In the genomic region with DNA sequence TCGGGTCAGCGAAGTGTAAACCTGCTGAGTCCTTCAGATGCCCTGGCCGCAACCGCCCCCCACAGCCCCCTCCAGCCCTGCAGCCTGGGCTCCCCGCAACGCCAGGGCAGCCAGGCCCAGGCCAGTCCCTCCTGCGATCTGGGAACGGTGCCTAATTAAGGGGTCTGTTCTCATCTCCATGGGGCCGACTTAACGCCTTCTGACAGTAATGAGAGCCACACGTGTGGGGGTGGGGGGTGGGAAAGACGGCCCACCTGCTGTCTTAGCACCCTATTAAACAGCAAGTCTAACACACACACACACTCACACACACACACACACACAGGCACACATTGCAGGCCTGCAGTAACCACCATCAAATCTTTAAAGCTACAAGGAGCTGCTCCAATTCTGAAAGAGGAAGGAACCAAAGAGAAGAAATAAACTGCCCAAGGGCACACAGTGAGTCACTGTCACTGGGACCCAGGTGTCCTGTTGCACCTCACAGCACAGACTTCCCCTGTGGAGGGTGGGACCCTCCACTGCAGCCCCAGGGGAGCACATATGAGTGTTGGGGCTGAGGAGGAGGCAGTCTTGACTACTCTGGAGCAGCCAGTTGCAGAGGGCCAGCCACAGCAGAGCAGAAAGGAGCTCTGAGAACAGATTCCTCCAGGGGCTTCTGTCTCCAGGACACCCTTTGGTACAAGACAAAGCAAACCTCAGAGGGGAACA, we compare ENCODE assay signal across 10 cellular contexts. TPM values are rescaled to one million over a fixed set of nuclear protein-coding genes. Genes with fewer than 3 reads are reported as not detected.
A peak's percentile ranks its signal among the peaks of the same experiment; 100 is the strongest.
DNase-seq lines count a peak whose midpoint lies in the region; ATAC-seq and TF ChIP-seq lines count a peak whose summit lies in the region.
"Had no signal": no experiment of that assay in that cellular context is flagged by ENCODE, and none has a peak within 500 bp of the region (broad histone marks: within the 10 kb centered on the region; RNA-seq: fewer than 3 reads in every experiment).

No MANE protein-coding gene starts in this region.

- no peaks in the 10 kb centered on the region for H3K9me2 ChIP-seq in SK-N-SH

- H3K27ac Mint-ChIP-seq in activated naive CD8-positive, alpha-beta T cell treated with anti-CD3 and anti-CD28 coated beads, Interleukin-2, amount 50 U/mL, for 24 hours, result no peak overlapping the region
- no peak overlapping the region for H3K27ac Mint-ChIP-seq in activated naive CD8-positive, alpha-beta T cell treated with anti-CD3 and anti-CD28 coated beads for 36 hours
- peak overlapping the region; percentile 61 for H3K27ac Mint-ChIP-seq in type B pancreatic cell

- no peaks in the 10 kb centered on the region for H3K9me3 Mint-ChIP-seq in activated naive CD8-positive, alpha-beta T cell treated with anti-CD3 and anti-CD28 coated beads, Interleukin-2, amount 50 U/mL, for 24 hours
- H3K9me3 Mint-ChIP-seq in activated naive CD8-positive, alpha-beta T cell treated with anti-CD3 and anti-CD28 coated beads for 36 hours, result no peaks in the 10 kb centered on the region
- no peaks in the 10 kb centered on the region for H3K9me3 Mint-ChIP-seq in type B pancreatic cell

- H3K4me1 ChIP-seq in SK-N-SH (ENCODE audit: control insufficient read depth in 1 of 2, insufficient read depth in 2 of 2, low read depth in 1 of 2, low read length in 1 of 2), result peaks cover 0 to 28% of the 10 kb centered on the region in 2 experiments; a peak in 2 of 4 replicates

- H3K36me3 ChIP-seq in SK-N-SH (replicated peaks in 1 of 2; ENCODE audit: control insufficient read depth in 1 of 2, insufficient read depth in 2 of 2, low read length in 1 of 2), result no peaks in the 10 kb centered on the region

- H3K4me3 ChIP-seq in SK-N-SH (ENCODE audit: low read depth in 2 of 2, low read length in 1 of 2), result no peak overlapping the region
- H3K4me3 ChIP-seq: body of pancreas had no signal

- H3K27ac ChIP-seq in SK-N-SH (ENCODE audit: low read depth in 2 of 2, low read length in 1 of 2), result peak overlapping the region in 1 of 2 experiments; percentile 86; a peak in 2 of 4 replicates
- H3K27ac ChIP-seq: body of pancreas had no signal

- TF ChIP-seq CTCF in SK-N-SH (IDR thresholded peaks at IDR 0.05), result no peak
- no peak for TF ChIP-seq CTCF in type B pancreatic cell (conservative IDR thresholded peaks at IDR 0.05)

- H3K9me3 ChIP-seq in SK-N-SH, result no peaks in the 10 kb centered on the region
- H3K9me3 ChIP-seq: body of pancreas had no signal

- peak in 1 of 2 experiments; percentile 99; a peak in 2 of 4 replicates for TF ChIP-seq EP300 in SK-N-SH (IDR thresholded peaks at IDR 0.05; ENCODE audit: borderline replicate concordance in 1 of 2, low read depth in 1 of 2, low read length in 1 of 2)

- peak; percentile 42 for ATAC-seq in activated naive CD8-positive, alpha-beta T cell treated with anti-CD3 and anti-CD28 coated beads, Interleukin-2, amount 50 U/mL, for 24 hours
- ATAC-seq in HG03469 (IDR thresholded peaks at IDR 0.05; ENCODE audit: unreplicated experiment), result peak; percentile 32
- ATAC-seq: body of pancreas had no signal

- H3K4me2 ChIP-seq in SK-N-SH, result no peak overlapping the region

- peak; percentile 21 for DNase-seq in activated naive CD8-positive, alpha-beta T cell treated with anti-CD3 and anti-CD28 coated beads, Interleukin-2, amount 50 U/mL, for 24 hours
- no peak for DNase-seq in activated naive CD8-positive, alpha-beta T cell treated with anti-CD3 and anti-CD28 coated beads for 36 hours
- peak; percentile 90 for DNase-seq in SK-N-SH
- no peak for DNase-seq in type B pancreatic cell (ENCODE audit: extremely low spot score, unreplicated experiment)
- no peak for DNase-seq in T1000 (lab: John Stamatoyannopoulos, UW)
- no peak for DNase-seq in T-helper 9 cell
- no peak for DNase-seq in NCI-H1930 (lab: John Stamatoyannopoulos, UW)
- DNase-seq: body of pancreas, NCI-H526 treated with DMSO at 0.1 percent for 48 hours had no signal

- peaks cover 37% of the 10 kb centered on the region for H3K4me1 Mint-ChIP-seq in activated naive CD8-positive, alpha-beta T cell treated with anti-CD3 and anti-CD28 coated beads, Interleukin-2, amount 50 U/mL, for 24 hours
- H3K4me1 Mint-ChIP-seq in activated naive CD8-positive, alpha-beta T cell treated with anti-CD3 and anti-CD28 coated beads for 36 hours, result peaks cover 17% of the 10 kb centered on the region
- peaks cover 28% of the 10 kb centered on the region for H3K4me1 Mint-ChIP-seq in type B pancreatic cell (ENCODE audit: unreplicated experiment)

- CTCF ChIA-PET in SK-N-SH (lab: Yijun Ruan, JAX), result interaction anchor here (0.9 to 1.6 kb wide), 6 partner anchors 8 to 439 kb away, joined by 3 to 5 read pairs (median 3); no protein-coding TSS in a partner anchor

- no peak overlapping the region for H3K4me3 Mint-ChIP-seq in activated naive CD8-positive, alpha-beta T cell treated with anti-CD3 and anti-CD28 coated beads, Interleukin-2, amount 50 U/mL, for 24 hours
- H3K4me3 Mint-ChIP-seq in activated naive CD8-positive, alpha-beta T cell treated with anti-CD3 and anti-CD28 coated beads for 36 hours, result no peak overlapping the region
- no peak overlapping the region for H3K4me3 Mint-ChIP-seq in type B pancreatic cell

- WGBS in SK-N-SH (ENCODE audit: low lambda C conversion rate), result 17% methylated on average over 12 of the region's 12 CpGs

- no peak overlapping the region for H3K9ac ChIP-seq in SK-N-SH

- TF ChIP-seq RAD21 in SK-N-SH (IDR thresholded peaks at IDR 0.05; ENCODE audit: low read length), result peak; percentile 24; the same call in 1 of the 2 replicates

- peaks cover 63% of the 10 kb centered on the region for H3K27me3 ChIP-seq in SK-N-SH (ENCODE audit: insufficient read depth)
- H3K27me3 ChIP-seq: body of pancreas had no signal

- peaks cover 32% of the 10 kb centered on the region for H3K27me3 Mint-ChIP-seq in activated naive CD8-positive, alpha-beta T cell treated with anti-CD3 and anti-CD28 coated beads, Interleukin-2, amount 50 U/mL, for 24 hours
- peaks cover 24% of the 10 kb centered on the region for H3K27me3 Mint-ChIP-seq in activated naive CD8-positive, alpha-beta T cell treated with anti-CD3 and anti-CD28 coated beads for 36 hours
- H3K27me3 Mint-ChIP-seq in type B pancreatic cell, result peaks cover 2% of the 10 kb centered on the region

- H3K36me3 Mint-ChIP-seq in activated naive CD8-positive, alpha-beta T cell treated with anti-CD3 and anti-CD28 coated beads, Interleukin-2, amount 50 U/mL, for 24 hours (ENCODE audit: low read depth), result no peaks in the 10 kb centered on the region
- no peaks in the 10 kb centered on the region for H3K36me3 Mint-ChIP-seq in activated naive CD8-positive, alpha-beta T cell treated with anti-CD3 and anti-CD28 coated beads for 36 hours
- no peaks in the 10 kb centered on the region for H3K36me3 Mint-ChIP-seq in type B pancreatic cell

- H3K79me2 ChIP-seq in SK-N-SH (ENCODE audit: insufficient read depth), result no peaks in the 10 kb centered on the region

- H4K20me1 ChIP-seq in SK-N-SH (ENCODE audit: insufficient read depth), result no peaks in the 10 kb centered on the region

- no peak overlapping the region for H2AFZ ChIP-seq in SK-N-SH (ENCODE audit: low read depth)

- POLR2A ChIA-PET in SK-N-SH (lab: Yijun Ruan, JAX), result interaction anchor here (0.7 to 1.3 kb wide), 4 partner anchors 28 to 167 kb away, joined by 3 to 6 read pairs (median 4); no protein-coding TSS in a partner anchor

- H3F3A ChIP-seq in SK-N-SH (replicated peaks; ENCODE audit: insufficient read depth), result no peaks in the 10 kb centered on the region

TF ChIP-seq in SK-N-SH, 30 proteins besides CTCF, POLR2A, EP300 and RAD21 (continues in another document):
- TF ChIP-seq TCF12 (IDR thresholded peaks at IDR 0.05), result peak; percentile 30; the same call in 1 of the 2 replicates
- no peak for TF ChIP-seq USF1 (IDR thresholded peaks at IDR 0.05; ENCODE audit: borderline replicate concordance, low read depth)
- TF ChIP-seq RCOR1 (IDR thresholded peaks at IDR 0.05; ENCODE audit: low read length), result peak; percentile 95
- no peak for TF ChIP-seq YY1 (IDR thresholded peaks at IDR 0.05; ENCODE audit: low read depth)
- TF ChIP-seq SMC3 (IDR thresholded peaks at IDR 0.05; ENCODE audit: low read depth, low read length), result peak; percentile 27; the same call in 1 of the 2 replicates
- TF ChIP-seq FOXJ3 (CRISPR knock-in tag; IDR thresholded peaks at IDR 0.05), result peak; percentile 94
- TF ChIP-seq EZH2phosphoT487 (IDR thresholded peaks at IDR 0.05; ENCODE audit: borderline replicate concordance, low read depth), result no peak
- TF ChIP-seq, protein P1, sequence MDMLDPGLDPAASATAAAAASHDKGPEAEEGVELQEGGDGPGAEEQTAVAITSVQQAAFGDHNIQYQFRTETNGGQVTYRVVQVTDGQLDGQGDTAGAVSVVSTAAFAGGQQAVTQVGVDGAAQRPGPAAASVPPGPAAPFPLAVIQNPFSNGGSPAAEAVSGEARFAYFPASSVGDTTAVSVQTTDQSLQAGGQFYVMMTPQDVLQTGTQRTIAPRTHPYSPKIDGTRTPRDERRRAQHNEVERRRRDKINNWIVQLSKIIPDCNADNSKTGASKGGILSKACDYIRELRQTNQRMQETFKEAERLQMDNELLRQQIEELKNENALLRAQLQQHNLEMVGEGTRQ (IDR thresholded peaks at IDR 0.05; ENCODE audit: borderline replicate concordance, low read depth, low read length), result no peak
- no peak for TF ChIP-seq MEF2A (IDR thresholded peaks at IDR 0.05; ENCODE audit: borderline replicate concordance, low read depth)
- TF ChIP-seq PBX3 (IDR thresholded peaks at IDR 0.05), result no peak

RNA-seq across cellular contexts. Expression of gene HES1, which starts 31.8 kb away (rescaled TPM):
- under 1 TPM in 1 of 2 experiments, not detected in 1; 0.14 TPM for total RNA-seq in activated naive CD8-positive, alpha-beta T cell treated with anti-CD3 and anti-CD28 coated beads for 36 hours
- 152 and 225 TPM in 2 replicates for polyA plus RNA-seq in SK-N-SH (2012; rRNA removed)
- polyA plus RNA-seq in SK-N-SH (2012; cell fraction: cytosol; rRNA removed), result 98.1 and 119 TPM in 2 replicates
- 440 and 504 TPM in 2 replicates for polyA plus RNA-seq in SK-N-SH (2012; cell fraction: nucleus; rRNA removed)
- total RNA-seq in type B pancreatic cell (ENCODE audit: low replicate concordance), result 100 and 180 TPM in 2 replicates

Comparison
In these comparisons a context has a peak if more than half of its experiments do, and no peak if none do; other contexts are left out.
1. DNase-seq: peak in activated naive CD8-positive, alpha-beta T cell treated with anti-CD3 and anti-CD28 coated beads, Interleukin-2, amount 50 U/mL, for 24 hours (single experiment) and SK-N-SH (single experiment); none in activated naive CD8-positive, alpha-beta T cell treated with anti-CD3 and anti-CD28 coated beads for 36 hours (single experiment), type B pancreatic cell (single experiment), T1000 (single experiment), T-helper 9 cell (single experiment) and NCI-H1930 (0 of 2).
2. RNA of gene HES1, which starts 31.8 kb away (total RNA-seq): 100 to 180 TPM in type B pancreatic cell; 0.14 TPM in activated naive CD8-positive, alpha-beta T cell treated with anti-CD3 and anti-CD28 coated beads for 36 hours; every median in the first group is over 10 times any median in the second.